Comparison of ENCODE assay signal across 8 cellular contexts in the genomic region with DNA sequence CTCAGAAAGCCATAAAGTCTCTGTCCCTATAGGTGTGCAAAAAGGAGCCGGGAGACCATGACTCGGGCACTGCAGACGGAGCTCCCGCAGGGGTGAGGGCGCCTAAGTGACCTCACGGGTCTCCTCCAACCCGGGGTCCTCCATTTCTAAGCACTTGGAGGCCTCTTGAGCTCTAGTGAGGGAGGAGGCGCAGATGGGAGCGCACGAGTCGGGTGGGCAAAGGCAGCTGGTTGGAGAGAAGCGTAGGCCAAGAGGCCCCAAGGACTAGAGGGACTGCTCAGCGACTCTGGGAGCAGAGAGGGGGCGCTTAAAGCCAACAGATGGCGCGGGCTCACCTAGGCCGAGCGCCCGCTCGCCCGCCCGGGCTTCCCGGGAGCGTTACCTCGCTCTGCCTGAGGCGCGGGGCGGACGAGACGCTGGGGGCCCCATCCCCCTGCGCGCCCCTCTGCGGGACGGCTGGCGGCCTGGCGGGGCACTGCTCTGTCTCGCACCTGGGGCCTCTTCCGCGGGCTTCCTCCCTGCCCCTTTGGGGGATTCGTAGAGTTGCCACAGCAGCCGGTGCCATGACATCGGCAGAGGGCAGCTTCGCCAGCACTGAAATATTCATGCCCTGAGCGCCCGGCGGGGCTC. TPM values are rescaled to one million over a fixed set of nuclear protein-coding genes. Genes with fewer than 3 reads are reported as not detected.
A peak's percentile ranks its signal among the peaks of the same experiment; 100 is the strongest.
DNase-seq lines count a peak whose midpoint lies in the region; ATAC-seq and TF ChIP-seq lines count a peak whose summit lies in the region.

No MANE protein-coding gene starts in this region.

- POLR2A ChIA-PET in AG04450 (lab: Yijun Ruan, JAX) = no interaction called here
- POLR2A ChIA-PET in PC-9 (lab: Charles Lee; ENCODE audit: unreplicated experiment) = interaction anchor here (0.8 kb wide), 1 partner anchor 85 kb away, joined by 3 read pairs; no protein-coding TSS in a partner anchor

- no peaks in the 10 kb centered on the region for H3K9me2 ChIP-seq in PC-9 (ENCODE audit: insufficient read depth)

- H3K4me2 ChIP-seq in PC-9 = peak overlapping the region; percentile 68

- H4K20me1 ChIP-seq in PC-9 (ENCODE audit: insufficient read depth) = no peaks in the 10 kb centered on the region

- CTCF ChIA-PET in AG04450 (lab: Charles Lee) = interaction anchor here (0.8 kb wide), 1 partner anchor 12 kb away, joined by 3 read pairs; no protein-coding TSS in a partner anchor
- CTCF ChIA-PET in PC-9 (lab: Charles Lee) = interaction anchor here (0.9 to 1.5 kb wide), 3 partner anchors 61 to 214 kb away, joined by 3 to 6 read pairs (median 3); no protein-coding TSS in a partner anchor

- H3K79me2 ChIP-seq in PC-9 (ENCODE audit: low read depth) = no peaks in the 10 kb centered on the region

- TF ChIP-seq CTCF in AG04450 (IDR thresholded peaks at IDR 0.05; ENCODE audit: low read depth, low read length) = 0 out of 2 replicates have a peak, but pooled peaks have one; percentile 16
- TF ChIP-seq CTCF in PC-9 (conservative IDR thresholded peaks at IDR 0.05) = peak; percentile 57
- TF ChIP-seq CTCF in left lung (IDR thresholded peaks at IDR 0.05) = peak; percentile 18 to 31
- peak in 3 of 7 experiments; percentile 20 to 38 (median 24) for TF ChIP-seq CTCF in stomach (IDR thresholded peaks at IDR 0.05)

- TF ChIP-seq POLR2A in stomach (IDR thresholded peaks at IDR 0.05) = no peak

- H3K27ac ChIP-seq in AG04450 (ENCODE audit: low read depth, low read length) (no peak overlapping the region), PC-9 (no peak overlapping the region), left lung (no peak overlapping the region), stomach (peak overlapping the region in 1 of 5 donors; percentile 75)

- H3K27me3 ChIP-seq in AG04450 (ENCODE audit: control insufficient read depth, insufficient read depth, low read length) = peaks cover 74% of the 10 kb centered on the region
- H3K27me3 ChIP-seq in HAP-1 (ENCODE audit: low read depth) = peaks cover 22% of the 10 kb centered on the region
- H3K27me3 ChIP-seq in PC-9 (ENCODE audit: insufficient read depth, low read depth) = peaks cover 8% of the 10 kb centered on the region; the same call in 1 of the 2 replicates
- peaks cover 27 to 79% of the 10 kb centered on the region in 2 donors for H3K27me3 ChIP-seq in left lung
- peaks cover 5 to 74% (median 52%) of the 10 kb centered on the region in 3 donors for H3K27me3 ChIP-seq in stomach

- H3K4me1 ChIP-seq in HAP-1 = no peaks in the 10 kb centered on the region
- H3K4me1 ChIP-seq in PC-9 (replicated peaks; ENCODE audit: insufficient read depth) = peaks cover 42% of the 10 kb centered on the region
- H3K4me1 ChIP-seq in left lung = peaks cover 8 to 19% of the 10 kb centered on the region in 2 donors
- peaks cover 17 to 24% (median 23%) of the 10 kb centered on the region in 4 donors for H3K4me1 ChIP-seq in stomach

- ATAC-seq in left lung = peak; percentile 79
- no peak for ATAC-seq in HG03196 (IDR thresholded peaks at IDR 0.05; ENCODE audit: unreplicated experiment)

- H2AFZ ChIP-seq in PC-9 = peak overlapping the region; percentile 67; the same call in 1 of the 2 replicates

- in situ Hi-C loops in HAP-1 (cut with MboI; ENCODE audit: low sequenced_read_pairs) = no loop called here

- DNase-seq in AG04450 (ENCODE audit: low read depth, low spot score) = no peak
- DNase-seq in HAP-1 (ENCODE audit: low spot score in 2 of 2) = peak; percentile 51 to 66
- peak; percentile 49 to 70 for DNase-seq in PC-9
- peak; percentile 86 for DNase-seq in cerebellar cortex (ENCODE audit: low spot score)
- peak in 1 of 2 donors; percentile 74 for DNase-seq in left lung
- peak; percentile 40 for DNase-seq in stomach
- DNase-seq in T-helper 9 cell = no peak

- WGBS in stomach, 5 donors = 18 to 35% (median 23%) methylated on average over 25 to 46 of the region's 46 CpGs

- peaks cover 5% of the 10 kb centered on the region; the same call in 1 of the 2 replicates for H3K9me3 ChIP-seq in AG04450 (ENCODE audit: control insufficient read depth, insufficient read depth, low read length)
- no peaks in the 10 kb centered on the region for H3K9me3 ChIP-seq in HAP-1
- H3K9me3 ChIP-seq in PC-9 (ENCODE audit: insufficient read depth, low read depth) = no peaks in the 10 kb centered on the region
- no peaks in the 10 kb centered on the region for H3K9me3 ChIP-seq in left lung
- H3K9me3 ChIP-seq in stomach = no peaks in the 10 kb centered on the region

- H3K36me3 ChIP-seq in HAP-1 (replicated peaks) = no peaks in the 10 kb centered on the region
- no peaks in the 10 kb centered on the region for H3K36me3 ChIP-seq in PC-9 (ENCODE audit: low read depth)
- H3K36me3 ChIP-seq in left lung = no peaks in the 10 kb centered on the region
- no peaks in the 10 kb centered on the region for H3K36me3 ChIP-seq in stomach

- no peak overlapping the region for H3K4me3 ChIP-seq in AG04450 (ENCODE audit: low read depth, low read length)
- peak overlapping the region; percentile 32 for H3K4me3 ChIP-seq in HAP-1
- peak overlapping the region; percentile 60 for H3K4me3 ChIP-seq in PC-9
- peak overlapping the region in 1 of 2 donors; percentile 41 for H3K4me3 ChIP-seq in left lung
- peak overlapping the region; percentile 53 to 61 (median 56) for H3K4me3 ChIP-seq in stomach

- intact Hi-C loops in PC-9 (cut with micrococcal nuclease; ENCODE audit: unreplicated experiment) (loop anchor here (1.0 to 10.0 kb wide), 7 partner anchors 77 to 649 kb away; partner anchors contain the start of gene SLC29A3), left lung (cut with DNase I) (loop anchor here in 1 of 2 donors (5.0 to 10.0 kb wide), 2 partner anchors 171 to 299 kb away; no protein-coding TSS in a partner anchor), stomach (cut with DNase I; ENCODE audit: low total_unique reads) (loop anchor here (10.0 kb wide), 1 partner anchor 309 kb away; no protein-coding TSS in a partner anchor)

- BruUV-seq in PC-9 (replicated peaks; lab: Mats Ljungman, UMichigan) = no TSS peak

- H3F3A ChIP-seq in PC-9 (ENCODE audit: insufficient read depth, low read depth) = peaks cover 32% of the 10 kb centered on the region; the same call in 1 of the 2 replicates

- no peak for TF ChIP-seq EP300 in stomach (IDR thresholded peaks at IDR 0.05)

RNA-seq across cellular contexts. Expression of gene CDH23, which starts 0.5 kb away (rescaled TPM):
- polyA plus RNA-seq in AG04450 (2011; rRNA removed) (0.01 TPM in 2 replicates), stomach (under 1 TPM; 0.31 to 0.53 (median 0.37) TPM)
- polyA minus RNA-seq in AG04450 (2011; rRNA and poly(A)+ RNA removed) = 0.09 TPM in 2 replicates
- total RNA-seq in PC-9 (2021) (7.8 and 13.3 TPM in 2 replicates), left lung (10 to 100 TPM; 22.4 to 22.8 TPM), stomach (1 to 10 TPM; 1.7 to 8.2 (median 4.0) TPM)

Comparison
In these comparisons a context has a peak if more than half of its experiments do, and no peak if none do; other contexts are left out.
1. DNase-seq: peak in HAP-1 (2 of 2), PC-9 (2 of 2), cerebellar cortex (single experiment) and stomach (single experiment); none in AG04450 (single experiment) and T-helper 9 cell (single experiment).